ENCODE assay signal across 1 cellular context in the genomic region with DNA sequence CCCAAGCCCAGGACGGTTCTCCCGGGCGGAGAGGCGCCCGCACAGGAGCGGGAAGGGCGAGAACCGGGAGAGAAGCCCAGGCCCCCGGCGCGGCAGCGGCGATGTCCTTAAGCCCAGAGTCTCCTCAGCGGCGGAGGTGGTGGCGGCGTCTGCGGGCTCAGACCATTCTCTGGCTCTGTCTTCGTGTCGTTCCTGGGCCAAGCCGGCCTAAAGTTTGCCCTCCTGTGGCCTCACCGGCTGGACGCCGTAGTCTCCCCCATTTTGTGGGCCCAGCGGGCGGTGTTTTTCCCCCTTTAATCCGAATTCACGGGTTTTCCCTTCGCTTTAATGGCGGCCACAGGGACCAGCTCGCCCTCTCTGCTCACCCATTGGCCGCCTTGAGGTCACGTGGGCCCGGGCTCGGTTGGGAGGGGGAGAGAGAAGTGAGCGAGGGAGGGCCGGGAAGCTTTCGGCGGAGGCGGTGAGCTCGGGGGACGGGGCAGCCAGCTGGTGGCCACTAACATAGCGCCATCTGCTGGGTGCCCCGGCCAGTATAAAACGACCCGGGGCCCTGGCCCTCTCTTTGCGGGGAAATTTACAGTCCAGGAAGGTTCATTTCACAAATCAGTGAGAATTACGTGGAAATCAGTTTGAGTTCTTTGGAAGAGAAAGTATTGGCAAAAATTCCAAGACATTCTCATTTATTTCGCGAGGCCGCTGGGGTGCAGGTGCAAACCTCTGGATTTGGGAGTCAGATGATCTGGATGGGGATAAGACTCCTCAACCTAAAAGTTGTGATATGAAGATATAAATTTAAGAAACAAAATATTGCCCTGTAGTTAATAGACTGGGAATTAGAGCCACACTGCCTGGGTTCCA.
TF ChIP-seq lines count a peak whose summit lies in the region.

No MANE protein-coding gene starts in this region.

TF ChIP-seq in HepG2, 621 proteins besides CTCF, POLR2A, EP300 and RAD21 (continued from another document and continues in another):
- TF ChIP-seq TARDBP (CRISPR knock-in tag; IDR thresholded peaks at IDR 0.05) (no peak), TEAD2 (CRISPR knock-in tag; IDR thresholded peaks at IDR 0.05) (no peak; the same call in 1 of the 2 replicates), POLR2G (IDR thresholded peaks at IDR 0.05; ENCODE audit: low read depth, low read length) (peak; percentile 97), ZNF331 (CRISPR knock-in tag; IDR thresholded peaks at IDR 0.05) (0 out of 2 replicates have a peak, but pooled peaks have one; percentile 17), ZNF264 (CRISPR knock-in tag; IDR thresholded peaks at IDR 0.05) (no peak), ZNF550 (CRISPR knock-in tag; IDR thresholded peaks at IDR 0.05; ENCODE audit: borderline replicate concordance) (no peak), ZSCAN22 (CRISPR knock-in tag; IDR thresholded peaks at IDR 0.05) (peak; percentile 55; the same call in 1 of the 2 replicates), ZNF207 (IDR thresholded peaks at IDR 0.05; ENCODE audit: borderline replicate concordance) (no peak), ZNF292 (CRISPR knock-in tag; IDR thresholded peaks at IDR 0.05; ENCODE audit: borderline replicate concordance, low read depth) (peak; percentile 42; the same call in 1 of the 2 replicates), NFYC (CRISPR knock-in tag; IDR thresholded peaks at IDR 0.05) (peak; percentile 96), ZNF350 (CRISPR knock-in tag; IDR thresholded peaks at IDR 0.05; ENCODE audit: borderline replicate concordance, low read depth) (peak; percentile 82; the same call in 1 of the 2 replicates), XBP1 (CRISPR knock-in tag; IDR thresholded peaks at IDR 0.05) (no peak), FOSL1 (CRISPR knock-in tag; IDR thresholded peaks at IDR 0.05; ENCODE audit: borderline replicate concordance) (no peak), MAZ (IDR thresholded peaks at IDR 0.05; ENCODE audit: borderline replicate concordance, low read depth, low read length) (peak; percentile 98), MAZ (CRISPR knock-in tag; IDR thresholded peaks at IDR 0.05; ENCODE audit: low read depth) (peak; percentile 69), KAT2B (IDR thresholded peaks at IDR 0.05; ENCODE audit: borderline replicate concordance, low read depth, low read length) (no peak), YY1 (IDR thresholded peaks at IDR 0.05; ENCODE audit: insufficient read depth, insufficient replicate concordance, low read depth, low read length) (peak; percentile 98), STAT5B (CRISPR knock-in tag; IDR thresholded peaks at IDR 0.05) (no peak), ATRX (CRISPR knock-in tag; IDR thresholded peaks at IDR 0.05; ENCODE audit: borderline replicate concordance) (no peak), ZNF552 (CRISPR knock-in tag; IDR thresholded peaks at IDR 0.05; ENCODE audit: borderline replicate concordance) (no peak), ZFP62 (CRISPR knock-in tag; IDR thresholded peaks at IDR 0.05) (no peak), PTBP1 (IDR thresholded peaks at IDR 0.05; ENCODE audit: low read depth, low read length, poor library complexity, severe bottlenecking) (peak; percentile 66), ATF7 (IDR thresholded peaks at IDR 0.05) (no peak), ATF7 (CRISPR knock-in tag; IDR thresholded peaks at IDR 0.05) (peak; percentile 61; the same call in 1 of the 2 replicates), ZNF768 (CRISPR knock-in tag; IDR thresholded peaks at IDR 0.05) (no peak; the same call in 1 of the 2 replicates), ZSCAN12 (CRISPR knock-in tag; IDR thresholded peaks at IDR 0.05) (peak; percentile 79; the same call in 1 of the 2 replicates), HOXA3 (CRISPR knock-in tag; IDR thresholded peaks at IDR 0.05) (peak; percentile 83), KMT2A (CRISPR knock-in tag; IDR thresholded peaks at IDR 0.05) (peak; percentile 81), PHB2 (IDR thresholded peaks at IDR 0.05; ENCODE audit: partially characterized antibody) (no peak), ZSCAN9 (CRISPR knock-in tag; IDR thresholded peaks at IDR 0.05; ENCODE audit: borderline replicate concordance) (0 out of 2 replicates have a peak, but pooled peaks have one; percentile 22), KDM2A (CRISPR knock-in tag; IDR thresholded peaks at IDR 0.05; ENCODE audit: borderline replicate concordance, low read depth) (peak; percentile 94), ZNF776 (CRISPR knock-in tag; IDR thresholded peaks at IDR 0.05) (0 out of 2 replicates have a peak, but pooled peaks have one; percentile 42), ZBTB21 (CRISPR knock-in tag; IDR thresholded peaks at IDR 0.05) (peak; percentile 61), ZNF317 (CRISPR knock-in tag; IDR thresholded peaks at IDR 0.05) (peak; percentile 85), ZNF678 (CRISPR knock-in tag; IDR thresholded peaks at IDR 0.05) (peak; percentile 73; the same call in 1 of the 2 replicates), ZNF333 (CRISPR knock-in tag; IDR thresholded peaks at IDR 0.05; ENCODE audit: borderline replicate concordance) (no peak), ZSCAN25 (CRISPR knock-in tag; IDR thresholded peaks at IDR 0.05) (no peak)
- TF ChIP-seq, protein P1, sequence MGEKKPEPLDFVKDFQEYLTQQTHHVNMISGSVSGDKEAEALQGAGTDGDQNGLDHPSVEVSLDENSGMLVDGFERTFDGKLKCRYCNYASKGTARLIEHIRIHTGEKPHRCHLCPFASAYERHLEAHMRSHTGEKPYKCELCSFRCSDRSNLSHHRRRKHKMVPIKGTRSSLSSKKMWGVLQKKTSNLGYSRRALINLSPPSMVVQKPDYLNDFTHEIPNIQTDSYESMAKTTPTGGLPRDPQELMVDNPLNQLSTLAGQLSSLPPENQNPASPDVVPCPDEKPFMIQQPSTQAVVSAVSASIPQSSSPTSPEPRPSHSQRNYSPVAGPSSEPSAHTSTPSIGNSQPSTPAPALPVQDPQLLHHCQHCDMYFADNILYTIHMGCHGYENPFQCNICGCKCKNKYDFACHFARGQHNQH (CRISPR knock-in tag; IDR thresholded peaks at IDR 0.05), result peak; percentile 93
- TF ChIP-seq, protein P2, sequence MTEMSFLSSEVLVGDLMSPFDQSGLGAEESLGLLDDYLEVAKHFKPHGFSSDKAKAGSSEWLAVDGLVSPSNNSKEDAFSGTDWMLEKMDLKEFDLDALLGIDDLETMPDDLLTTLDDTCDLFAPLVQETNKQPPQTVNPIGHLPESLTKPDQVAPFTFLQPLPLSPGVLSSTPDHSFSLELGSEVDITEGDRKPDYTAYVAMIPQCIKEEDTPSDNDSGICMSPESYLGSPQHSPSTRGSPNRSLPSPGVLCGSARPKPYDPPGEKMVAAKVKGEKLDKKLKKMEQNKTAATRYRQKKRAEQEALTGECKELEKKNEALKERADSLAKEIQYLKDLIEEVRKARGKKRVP (CRISPR knock-in tag; IDR thresholded peaks at IDR 0.05), result no peak
- TF ChIP-seq, protein P3, sequence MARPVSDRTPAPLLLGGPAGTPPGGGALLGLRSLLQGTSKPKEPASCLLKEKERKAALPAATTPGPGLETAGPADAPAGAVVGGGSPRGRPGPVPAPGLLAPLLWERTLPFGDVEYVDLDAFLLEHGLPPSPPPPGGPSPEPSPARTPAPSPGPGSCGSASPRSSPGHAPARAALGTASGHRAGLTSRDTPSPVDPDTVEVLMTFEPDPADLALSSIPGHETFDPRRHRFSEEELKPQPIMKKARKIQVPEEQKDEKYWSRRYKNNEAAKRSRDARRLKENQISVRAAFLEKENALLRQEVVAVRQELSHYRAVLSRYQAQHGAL (CRISPR knock-in tag; IDR thresholded peaks at IDR 0.05; ENCODE audit: not compliant biosample characterization), result no peak
- TF ChIP-seq, protein P4, sequence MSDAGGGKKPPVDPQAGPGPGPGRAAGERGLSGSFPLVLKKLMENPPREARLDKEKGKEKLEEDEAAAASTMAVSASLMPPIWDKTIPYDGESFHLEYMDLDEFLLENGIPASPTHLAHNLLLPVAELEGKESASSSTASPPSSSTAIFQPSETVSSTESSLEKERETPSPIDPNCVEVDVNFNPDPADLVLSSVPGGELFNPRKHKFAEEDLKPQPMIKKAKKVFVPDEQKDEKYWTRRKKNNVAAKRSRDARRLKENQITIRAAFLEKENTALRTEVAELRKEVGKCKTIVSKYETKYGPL (CRISPR knock-in tag; IDR thresholded peaks at IDR 0.05), result 0 out of 2 replicates have a peak, but pooled peaks have one; percentile 16
- TF ChIP-seq, protein P5, sequence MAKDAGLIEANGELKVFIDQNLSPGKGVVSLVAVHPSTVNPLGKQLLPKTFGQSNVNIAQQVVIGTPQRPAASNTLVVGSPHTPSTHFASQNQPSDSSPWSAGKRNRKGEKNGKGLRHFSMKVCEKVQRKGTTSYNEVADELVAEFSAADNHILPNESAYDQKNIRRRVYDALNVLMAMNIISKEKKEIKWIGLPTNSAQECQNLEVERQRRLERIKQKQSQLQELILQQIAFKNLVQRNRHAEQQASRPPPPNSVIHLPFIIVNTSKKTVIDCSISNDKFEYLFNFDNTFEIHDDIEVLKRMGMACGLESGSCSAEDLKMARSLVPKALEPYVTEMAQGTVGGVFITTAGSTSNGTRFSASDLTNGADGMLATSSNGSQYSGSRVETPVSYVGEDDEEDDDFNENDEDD (CRISPR knock-in tag; IDR thresholded peaks at IDR 0.05; ENCODE audit: borderline replicate concordance), result 0 out of 2 replicates have a peak, but pooled peaks have one; percentile 38
- TF ChIP-seq, protein P6, sequence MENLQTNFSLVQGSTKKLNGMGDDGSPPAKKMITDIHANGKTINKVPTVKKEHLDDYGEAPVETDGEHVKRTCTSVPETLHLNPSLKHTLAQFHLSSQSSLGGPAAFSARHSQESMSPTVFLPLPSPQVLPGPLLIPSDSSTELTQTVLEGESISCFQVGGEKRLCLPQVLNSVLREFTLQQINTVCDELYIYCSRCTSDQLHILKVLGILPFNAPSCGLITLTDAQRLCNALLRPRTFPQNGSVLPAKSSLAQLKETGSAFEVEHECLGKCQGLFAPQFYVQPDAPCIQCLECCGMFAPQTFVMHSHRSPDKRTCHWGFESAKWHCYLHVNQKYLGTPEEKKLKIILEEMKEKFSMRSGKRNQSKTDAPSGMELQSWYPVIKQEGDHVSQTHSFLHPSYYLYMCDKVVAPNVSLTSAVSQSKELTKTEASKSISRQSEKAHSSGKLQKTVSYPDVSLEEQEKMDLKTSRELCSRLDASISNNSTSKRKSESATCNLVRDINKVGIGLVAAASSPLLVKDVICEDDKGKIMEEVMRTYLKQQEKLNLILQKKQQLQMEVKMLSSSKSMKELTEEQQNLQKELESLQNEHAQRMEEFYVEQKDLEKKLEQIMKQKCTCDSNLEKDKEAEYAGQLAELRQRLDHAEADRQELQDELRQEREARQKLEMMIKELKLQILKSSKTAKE (CRISPR knock-in tag; IDR thresholded peaks at IDR 0.05; ENCODE audit: borderline replicate concordance), result no peak
- TF ChIP-seq, protein P7, sequence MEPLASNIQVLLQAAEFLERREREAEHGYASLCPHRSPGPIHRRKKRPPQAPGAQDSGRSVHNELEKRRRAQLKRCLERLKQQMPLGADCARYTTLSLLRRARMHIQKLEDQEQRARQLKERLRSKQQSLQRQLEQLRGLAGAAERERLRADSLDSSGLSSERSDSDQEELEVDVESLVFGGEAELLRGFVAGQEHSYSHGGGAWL (CRISPR knock-in tag; IDR thresholded peaks at IDR 0.05), result peak; percentile 82; the same call in 1 of the 2 replicates
- TF ChIP-seq, protein P8, sequence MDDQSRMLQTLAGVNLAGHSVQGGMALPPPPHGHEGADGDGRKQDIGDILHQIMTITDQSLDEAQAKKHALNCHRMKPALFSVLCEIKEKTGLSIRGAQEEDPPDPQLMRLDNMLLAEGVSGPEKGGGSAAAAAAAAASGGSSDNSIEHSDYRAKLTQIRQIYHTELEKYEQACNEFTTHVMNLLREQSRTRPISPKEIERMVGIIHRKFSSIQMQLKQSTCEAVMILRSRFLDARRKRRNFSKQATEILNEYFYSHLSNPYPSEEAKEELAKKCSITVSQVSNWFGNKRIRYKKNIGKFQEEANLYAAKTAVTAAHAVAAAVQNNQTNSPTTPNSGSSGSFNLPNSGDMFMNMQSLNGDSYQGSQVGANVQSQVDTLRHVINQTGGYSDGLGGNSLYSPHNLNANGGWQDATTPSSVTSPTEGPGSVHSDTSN (CRISPR knock-in tag; IDR thresholded peaks at IDR 0.05; ENCODE audit: borderline replicate concordance), result 0 out of 2 replicates have a peak, but pooled peaks have one; percentile 38
- TF ChIP-seq, protein P9, sequence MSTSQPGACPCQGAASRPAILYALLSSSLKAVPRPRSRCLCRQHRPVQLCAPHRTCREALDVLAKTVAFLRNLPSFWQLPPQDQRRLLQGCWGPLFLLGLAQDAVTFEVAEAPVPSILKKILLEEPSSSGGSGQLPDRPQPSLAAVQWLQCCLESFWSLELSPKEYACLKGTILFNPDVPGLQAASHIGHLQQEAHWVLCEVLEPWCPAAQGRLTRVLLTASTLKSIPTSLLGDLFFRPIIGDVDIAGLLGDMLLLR (CRISPR knock-in tag; IDR thresholded peaks at IDR 0.05), result peak; percentile 34; the same call in 1 of the 2 replicates
- TF ChIP-seq, protein P10, sequence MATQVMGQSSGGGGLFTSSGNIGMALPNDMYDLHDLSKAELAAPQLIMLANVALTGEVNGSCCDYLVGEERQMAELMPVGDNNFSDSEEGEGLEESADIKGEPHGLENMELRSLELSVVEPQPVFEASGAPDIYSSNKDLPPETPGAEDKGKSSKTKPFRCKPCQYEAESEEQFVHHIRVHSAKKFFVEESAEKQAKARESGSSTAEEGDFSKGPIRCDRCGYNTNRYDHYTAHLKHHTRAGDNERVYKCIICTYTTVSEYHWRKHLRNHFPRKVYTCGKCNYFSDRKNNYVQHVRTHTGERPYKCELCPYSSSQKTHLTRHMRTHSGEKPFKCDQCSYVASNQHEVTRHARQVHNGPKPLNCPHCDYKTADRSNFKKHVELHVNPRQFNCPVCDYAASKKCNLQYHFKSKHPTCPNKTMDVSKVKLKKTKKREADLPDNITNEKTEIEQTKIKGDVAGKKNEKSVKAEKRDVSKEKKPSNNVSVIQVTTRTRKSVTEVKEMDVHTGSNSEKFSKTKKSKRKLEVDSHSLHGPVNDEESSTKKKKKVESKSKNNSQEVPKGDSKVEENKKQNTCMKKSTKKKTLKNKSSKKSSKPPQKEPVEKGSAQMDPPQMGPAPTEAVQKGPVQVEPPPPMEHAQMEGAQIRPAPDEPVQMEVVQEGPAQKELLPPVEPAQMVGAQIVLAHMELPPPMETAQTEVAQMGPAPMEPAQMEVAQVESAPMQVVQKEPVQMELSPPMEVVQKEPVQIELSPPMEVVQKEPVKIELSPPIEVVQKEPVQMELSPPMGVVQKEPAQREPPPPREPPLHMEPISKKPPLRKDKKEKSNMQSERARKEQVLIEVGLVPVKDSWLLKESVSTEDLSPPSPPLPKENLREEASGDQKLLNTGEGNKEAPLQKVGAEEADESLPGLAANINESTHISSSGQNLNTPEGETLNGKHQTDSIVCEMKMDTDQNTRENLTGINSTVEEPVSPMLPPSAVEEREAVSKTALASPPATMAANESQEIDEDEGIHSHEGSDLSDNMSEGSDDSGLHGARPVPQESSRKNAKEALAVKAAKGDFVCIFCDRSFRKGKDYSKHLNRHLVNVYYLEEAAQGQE (IDR thresholded peaks at IDR 0.05; ENCODE audit: borderline replicate concordance in 1 of 2, low read depth in 1 of 2, low read length in 2 of 2), result peak in 1 of 2 experiments; percentile 23; a peak in 1 of 4 replicates
- TF ChIP-seq, protein P11, sequence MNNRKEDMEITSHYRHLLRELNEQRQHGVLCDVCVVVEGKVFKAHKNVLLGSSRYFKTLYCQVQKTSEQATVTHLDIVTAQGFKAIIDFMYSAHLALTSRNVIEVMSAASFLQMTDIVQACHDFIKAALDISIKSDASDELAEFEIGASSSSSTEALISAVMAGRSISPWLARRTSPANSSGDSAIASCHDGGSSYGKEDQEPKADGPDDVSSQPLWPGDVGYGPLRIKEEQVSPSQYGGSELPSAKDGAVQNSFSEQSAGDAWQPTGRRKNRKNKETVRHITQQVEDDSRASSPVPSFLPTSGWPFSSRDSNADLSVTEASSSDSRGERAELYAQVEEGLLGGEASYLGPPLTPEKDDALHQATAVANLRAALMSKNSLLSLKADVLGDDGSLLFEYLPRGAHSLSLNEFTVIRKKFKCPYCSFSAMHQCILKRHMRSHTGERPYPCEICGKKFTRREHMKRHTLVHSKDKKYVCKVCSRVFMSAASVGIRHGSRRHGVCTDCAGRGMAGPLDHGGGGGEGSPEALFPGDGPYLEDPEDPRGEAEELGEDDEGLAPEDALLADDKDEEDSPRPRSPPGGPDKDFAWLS (CRISPR knock-in tag; IDR thresholded peaks at IDR 0.05; ENCODE audit: borderline replicate concordance), result no peak
